Comparison of ENCODE assay signal across 14 cellular contexts in the genomic region with DNA sequence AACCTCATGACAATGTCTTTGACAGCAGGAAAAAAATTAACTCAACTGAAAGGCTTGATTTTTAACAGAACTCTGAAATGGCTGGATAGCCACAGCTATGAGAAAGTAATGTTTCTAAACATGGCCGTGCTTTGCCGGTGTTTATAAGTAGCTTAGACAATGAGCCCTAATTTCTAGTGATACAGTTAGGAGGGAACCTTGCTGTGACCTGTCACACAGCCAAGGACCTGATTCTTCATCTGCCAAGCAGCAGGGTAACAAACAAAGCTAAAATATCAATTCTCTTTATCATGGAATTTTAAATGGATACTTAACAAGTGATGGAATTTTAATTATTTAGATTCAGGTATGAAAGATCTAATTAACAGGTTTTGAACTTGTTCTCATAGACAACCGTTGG.
"Had no signal": no experiment of that assay in that cellular context is flagged by ENCODE, and none has a peak within 500 bp of the region (broad histone marks: within the 10 kb centered on the region; RNA-seq: fewer than 3 reads in every experiment).

No MANE protein-coding gene starts in this region.

- H3K9me3 ChIP-seq: esophagus squamous epithelium, ovary, transverse colon had no signal

- H3K27ac ChIP-seq: cardiac muscle cell, esophagus squamous epithelium, neural progenitor cell, skin epidermis, transverse colon had no signal

- H3K4me3 ChIP-seq: cardiac muscle cell, esophagus squamous epithelium, neural progenitor cell, ovary, skin epidermis, transverse colon had no signal

- ATAC-seq: left cardiac atrium had no signal

- H3K27me3 ChIP-seq: cardiac muscle cell, esophagus squamous epithelium, neural progenitor cell, ovary, transverse colon had no signal

- H3K4me1 ChIP-seq: esophagus squamous epithelium had no signal

- DNase-seq: activated CD4-positive, alpha-beta T cell treated with anti-CD3 and anti-CD28 coated beads for 1 hour; activated CD4-positive, alpha-beta T cell treated with anti-CD3 and anti-CD28 coated beads, Interleukin-2, amount 50 U/mL, for 48 hours; activated naive CD4-positive, alpha-beta T cell treated with anti-CD3 and anti-CD28 coated beads for 36 hours; activated T-cell treated with anti-CD3 and anti-CD28 coated beads, Interleukin-2, amount 50 U/mL, for 1 hour; esophagus squamous epithelium; left cardiac atrium; midbrain; ovary; stimulated activated CD4-positive, alpha-beta T cell treated with anti-CD3 and anti-CD28 coated beads, Interleukin-4, amount 100 ng/mL, for 24 hours; stimulated activated naive CD4-positive, alpha-beta T cell; transverse colon had no signal

- H3K36me3 ChIP-seq: cardiac muscle cell, esophagus squamous epithelium, neural progenitor cell, ovary, transverse colon had no signal
